In genomic region chr17:21433971-21434370, GRCh38 we compare ENCODE assay signal across 2 cellular contexts. TPM values are rescaled to one million over a fixed set of nuclear protein-coding genes. Genes with fewer than 3 reads are reported as not detected.
"Had no signal": no experiment of that assay in that cellular context is flagged by ENCODE, and none has a peak within 500 bp of the region (broad histone marks: within the 10 kb centered on the region; RNA-seq: fewer than 3 reads in every experiment).

No MANE protein-coding gene starts in this region.

RNA-seq across cellular contexts. Expression of gene KCNJ12, which starts 57.8 kb away (rescaled TPM):
- total RNA-seq: HepG2, HFFc6 had no signal
